In genomic region chr14:81302613-81303012, GRCh38 we compare ENCODE assay signal across 13 cellular contexts.
DNase-seq lines count a peak whose midpoint lies in the region; ATAC-seq, FAIRE-seq and TF ChIP-seq lines count a peak whose summit lies in the region.
"Had no signal": no experiment of that assay in that cellular context is flagged by ENCODE, and none has a peak within 500 bp of the region (broad histone marks: within the 10 kb centered on the region; RNA-seq: fewer than 3 reads in every experiment).

No MANE protein-coding gene starts in this region.

- H3K36me3 ChIP-seq in K562 (ENCODE audit: control insufficient read depth, insufficient read depth, low read length) (peaks cover 21% of the 10 kb centered on the region; the same call in 2 of the 3 replicates), neutrophil (no peaks in the 10 kb centered on the region)
- H3K36me3 ChIP-seq: SJSA1, spleen had no signal

- H3K4me1 ChIP-seq in K562 (replicated peaks in 1 of 2; ENCODE audit: control insufficient read depth in 2 of 2, insufficient read depth in 2 of 2, low read length in 2 of 2) = peaks cover 15 to 30% of the 10 kb centered on the region in 2 experiments
- peaks cover 0 to 14% of the 10 kb centered on the region in 2 experiments for H3K4me1 ChIP-seq in neutrophil (ENCODE audit: control insufficient read depth in 1 of 2, insufficient read depth in 1 of 2, low read depth in 1 of 2, low read length in 1 of 2)
- H3K4me1 ChIP-seq: SJSA1 had no signal

- CTCF ChIA-PET in K562 (lab: Yijun Ruan, JAX; ENCODE audit: low intra/inter-chr PET ratio) = no interaction called here

- WGBS in K562 (ENCODE audit: insufficient coverage, low coverage, missing lambda C conversion rate) = 83% methylated on average over 3 of the region's 3 CpGs

- no peak for TF ChIP-seq POLR2A in K562 (conservative IDR thresholded peaks at IDR 0.05)

- no peak overlapping the region for H2AFZ ChIP-seq in K562 (ENCODE audit: low read depth, low read length)

- no peak overlapping the region for H3K9ac ChIP-seq in K562 (ENCODE audit: insufficient read depth in 1 of 2, low read depth in 2 of 2, low read length in 2 of 2)

- DNase-seq in DMS53 (lab: John Stamatoyannopoulos, UW) = peak; percentile 68
- peak; percentile 57 for DNase-seq in NAMALWA (ENCODE audit: low spot score)
- DNase-seq in K562 (ENCODE audit: extremely low read depth in 1 of 4, low spot score in 3 of 4) = peak in 2 of 4 experiments; percentile 23 to 24
- no peak for DNase-seq in ACHN
- no peak for DNase-seq in T-helper 1 cell
- no peak for DNase-seq in OCI-M1 (lab: John Stamatoyannopoulos, UW)
- DNase-seq: activated CD4-positive, CD25-positive, alpha-beta regulatory T cell; immature natural killer cell; NCI-H2171 treated with DMSO at 0.1 percent for 48 hours had no signal

- H3K4me2 ChIP-seq in K562 (ENCODE audit: insufficient read depth, low read length) = no peak overlapping the region

- H3K9me1 ChIP-seq in K562 (ENCODE audit: control insufficient read depth, insufficient read depth, low read length) = no peaks in the 10 kb centered on the region

- H4K20me1 ChIP-seq in K562 (replicated peaks; ENCODE audit: control insufficient read depth, insufficient read depth, low read length) = peaks cover 15% of the 10 kb centered on the region

- TF ChIP-seq CTCF in K562 (IDR thresholded peaks at IDR 0.05 in 2 of 3, conservative IDR thresholded peaks at IDR 0.05 in 1 of 3; ENCODE audit: insufficient read depth in 2 of 3, low read depth in 1 of 3, low read length in 3 of 3) = 0 out of 6 replicates have a peak, but pooled peaks of 1 of the 3 experiments have one; percentile 1
- TF ChIP-seq CTCF in neutrophil (IDR thresholded peaks at IDR 0.05) = no peak

- H3K79me2 ChIP-seq in K562 (ENCODE audit: control insufficient read depth, insufficient read depth, low read length) = peaks cover 57% of the 10 kb centered on the region

- H3K27me3 ChIP-seq in K562 (ENCODE audit: control insufficient read depth in 2 of 2, insufficient read depth in 2 of 2, low read length in 2 of 2) = no peaks in the 10 kb centered on the region
- H3K27me3 ChIP-seq in neutrophil = no peaks in the 10 kb centered on the region
- H3K27me3 ChIP-seq: SJSA1, spleen had no signal

- no peak for TF ChIP-seq EP300 in K562 (IDR thresholded peaks at IDR 0.05; ENCODE audit: low read length)

- H3K27ac ChIP-seq in K562 (ENCODE audit: extremely low read depth, low read depth, low read length) (peak overlapping the region; percentile 87; the same call in 2 of the 3 replicates), neutrophil (peak overlapping the region; percentile 64)
- H3K27ac ChIP-seq: SJSA1 had no signal

- no peak for ATAC-seq in K562
- no peak for ATAC-seq in HG02623 (IDR thresholded peaks at IDR 0.05; ENCODE audit: unreplicated experiment)

- no peak overlapping the region for H3K4me3 ChIP-seq in K562
- no peak overlapping the region for H3K4me3 ChIP-seq in neutrophil (ENCODE audit: low read depth in 1 of 2, low read length in 1 of 2)
- H3K4me3 ChIP-seq: SJSA1, spleen had no signal

- FAIRE-seq in K562 (lab: Jason Lieb, UNC) = no peak

- no TSS peak for BruUV-seq in K562 (replicated peaks; lab: Mats Ljungman, UMichigan)

- in situ Hi-C loops in K562 (cut with MboI) = no loop called here
- in situ Hi-C loops in ACHN (cut with HindIII; ENCODE audit: low pct_ligation_motif_present, low pct_unique_long_range_greater_than_20kb, low sequenced_read_pairs) = no loop called here

- intact Hi-C loops in K562 (cut with micrococcal nuclease) = loop anchor here (5.0 kb wide), 1 partner anchor 130 kb away; no protein-coding TSS in a partner anchor

- POLR2A ChIA-PET in K562 (lab: Yijun Ruan, JAX) = no interaction called here

- no peak for TF ChIP-seq RAD21 in K562 (CRISPR knock-in tag; conservative IDR thresholded peaks at IDR 0.05 in 1 of 2, IDR thresholded peaks at IDR 0.05 in 1 of 2)

- no peaks in the 10 kb centered on the region for H3K9me3 ChIP-seq in K562 (replicated peaks; ENCODE audit: control insufficient read depth, insufficient read depth, low read depth, low read length)
- no peaks in the 10 kb centered on the region for H3K9me3 ChIP-seq in neutrophil
- H3K9me3 ChIP-seq: SJSA1, spleen had no signal

TF ChIP-seq in K562, 482 proteins besides CTCF, POLR2A, EP300 and RAD21 (continues in another document):
- TF ChIP-seq SRF (CRISPR knock-in tag; IDR thresholded peaks at IDR 0.05) (no peak), ZBTB7A (IDR thresholded peaks at IDR 0.05; ENCODE audit: borderline replicate concordance, control insufficient read depth, low read depth, low read length) (no peak), ETV5 (CRISPR knock-in tag; IDR thresholded peaks at IDR 0.05; ENCODE audit: low read depth) (no peak), TFAP4 (CRISPR knock-in tag; IDR thresholded peaks at IDR 0.05; ENCODE audit: borderline replicate concordance) (no peak), RFX5 (IDR thresholded peaks at IDR 0.05; ENCODE audit: low read depth, low read length) (no peak), CBFA2T2 (conservative IDR thresholded peaks at IDR 0.05) (no peak), ZNF324 (CRISPR knock-in tag; IDR thresholded peaks at IDR 0.05) (no peak), NFE2L1 (tag; IDR thresholded peaks at IDR 0.05; ENCODE audit: borderline replicate concordance, low read depth) (no peak), ZNF197 (CRISPR knock-in tag; IDR thresholded peaks at IDR 0.05; ENCODE audit: low read depth) (no peak), TCF3 (CRISPR knock-in tag; IDR thresholded peaks at IDR 0.05) (no peak), THRB (CRISPR knock-in tag; conservative IDR thresholded peaks at IDR 0.05) (no peak)
- TF ChIP-seq, protein P1, sequence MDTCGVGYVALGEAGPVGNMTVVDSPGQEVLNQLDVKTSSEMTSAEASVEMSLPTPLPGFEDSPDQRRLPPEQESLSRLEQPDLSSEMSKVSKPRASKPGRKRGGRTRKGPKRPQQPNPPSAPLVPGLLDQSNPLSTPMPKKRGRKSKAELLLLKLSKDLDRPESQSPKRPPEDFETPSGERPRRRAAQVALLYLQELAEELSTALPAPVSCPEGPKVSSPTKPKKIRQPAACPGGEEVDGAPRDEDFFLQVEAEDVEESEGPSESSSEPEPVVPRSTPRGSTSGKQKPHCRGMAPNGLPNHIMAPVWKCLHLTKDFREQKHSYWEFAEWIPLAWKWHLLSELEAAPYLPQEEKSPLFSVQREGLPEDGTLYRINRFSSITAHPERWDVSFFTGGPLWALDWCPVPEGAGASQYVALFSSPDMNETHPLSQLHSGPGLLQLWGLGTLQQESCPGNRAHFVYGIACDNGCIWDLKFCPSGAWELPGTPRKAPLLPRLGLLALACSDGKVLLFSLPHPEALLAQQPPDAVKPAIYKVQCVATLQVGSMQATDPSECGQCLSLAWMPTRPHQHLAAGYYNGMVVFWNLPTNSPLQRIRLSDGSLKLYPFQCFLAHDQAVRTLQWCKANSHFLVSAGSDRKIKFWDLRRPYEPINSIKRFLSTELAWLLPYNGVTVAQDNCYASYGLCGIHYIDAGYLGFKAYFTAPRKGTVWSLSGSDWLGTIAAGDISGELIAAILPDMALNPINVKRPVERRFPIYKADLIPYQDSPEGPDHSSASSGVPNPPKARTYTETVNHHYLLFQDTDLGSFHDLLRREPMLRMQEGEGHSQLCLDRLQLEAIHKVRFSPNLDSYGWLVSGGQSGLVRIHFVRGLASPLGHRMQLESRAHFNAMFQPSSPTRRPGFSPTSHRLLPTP (IDR thresholded peaks at IDR 0.05; ENCODE audit: borderline replicate concordance, extremely low read depth, insufficient read length) = no peak
- TF ChIP-seq, protein P2, sequence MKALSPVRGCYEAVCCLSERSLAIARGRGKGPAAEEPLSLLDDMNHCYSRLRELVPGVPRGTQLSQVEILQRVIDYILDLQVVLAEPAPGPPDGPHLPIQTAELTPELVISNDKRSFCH (CRISPR knock-in tag; IDR thresholded peaks at IDR 0.05) = no peak
- TF ChIP-seq, protein P2 (tag; IDR thresholded peaks at IDR 0.05) = no peak

Comparison
In these comparisons a context has a peak if more than half of its experiments do, and no peak if none do; other contexts are left out.
1. DNase-seq: peak in DMS53 (single experiment) and NAMALWA (single experiment); none in ACHN (single experiment), T-helper 1 cell (0 of 5) and OCI-M1 (single experiment).